10 cellular contexts compared by ENCODE assay signal in the genomic region with DNA sequence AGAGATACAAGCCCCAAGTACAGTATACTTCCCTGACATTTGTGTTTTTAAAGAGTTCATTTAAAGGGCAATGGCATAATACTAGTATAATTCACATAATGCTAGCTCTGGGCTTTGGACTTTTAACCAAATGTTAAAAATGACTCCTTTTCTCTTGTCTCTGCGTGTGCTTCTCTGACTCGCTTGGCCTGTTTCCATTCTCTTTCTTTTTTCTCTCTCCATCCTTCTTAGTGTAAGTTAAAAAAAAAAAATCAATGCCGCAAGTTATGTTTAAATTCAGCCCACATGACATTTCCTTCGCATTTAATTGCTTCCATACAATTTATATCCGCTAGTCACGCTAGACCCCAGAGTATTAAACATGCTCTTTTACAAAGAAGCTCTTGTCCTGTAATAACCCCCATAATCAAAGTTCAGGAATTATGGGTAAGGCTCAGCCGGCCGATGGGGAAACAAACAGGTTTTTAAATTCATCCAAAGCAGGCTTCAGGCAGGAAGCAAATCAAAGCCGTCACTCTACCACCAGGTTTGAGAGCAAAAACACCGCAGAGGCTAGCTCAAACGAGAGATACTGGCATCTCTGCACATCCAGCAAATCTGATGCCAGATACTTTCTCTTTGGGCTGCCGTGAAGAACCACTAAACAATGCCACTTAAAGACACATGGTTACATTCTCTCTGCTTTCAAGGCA. TPM values are rescaled to one million over a fixed set of nuclear protein-coding genes. Genes with fewer than 3 reads are reported as not detected.
DNase-seq lines count a peak whose midpoint lies in the region; TF ChIP-seq lines count a peak whose summit lies in the region.
"Had no signal": no experiment of that assay in that cellular context is flagged by ENCODE, and none has a peak within 500 bp of the region (broad histone marks: within the 10 kb centered on the region; RNA-seq: fewer than 3 reads in every experiment).

No MANE protein-coding gene starts in this region.

- H3K4me1 Mint-ChIP-seq in activated T-helper 2 cell treated with anti-CD3 and anti-CD28 coated beads, Interferon-gamma antibody, Interleukin-2, Interleukin-4, amounts not matched to agents 10 μg/mL and 5 μg/mL and 100 μg/mL, durations not matched to agents 14 hours and 24 hours and 36 hours (ENCODE audit: low read depth), result no peaks in the 10 kb centered on the region

- TF ChIP-seq POLR2A in vagina (IDR thresholded peaks at IDR 0.05), result no peak

- no peak for TF ChIP-seq CTCF in vagina (IDR thresholded peaks at IDR 0.05)

- intact Hi-C loops in vagina (cut with DNase I), result no loop called here
- intact Hi-C loops in activated T-helper 2 cell treated with anti-CD3 and anti-CD28 coated beads, Interferon-gamma antibody, Interleukin-2, Interleukin-4, amounts not matched to agents 10 μg/mL and 5 μg/mL and 100 μg/mL, durations not matched to agents 14 hours and 24 hours and 36 hours (cut with micrococcal nuclease), result no loop called here

- no peaks in the 10 kb centered on the region for H3K27me3 ChIP-seq in vagina
- H3K27me3 ChIP-seq: BLaER1 had no signal

- peak; percentile 6 for DNase-seq in NCI-H2107 treated with DMSO at 0.1 percent for 48 hours (lab: John Stamatoyannopoulos, UW; ENCODE audit: unreplicated experiment)
- DNase-seq in NCI-H2107 (lab: John Stamatoyannopoulos, UW), result no peak
- DNase-seq in epithelial cell of prostate (ENCODE audit: low read depth, low spot score), result no peak
- peak; percentile 15 for DNase-seq in mucosa of gallbladder (ENCODE audit: low spot score)
- DNase-seq in vagina (ENCODE audit: extremely low spot score in 2 of 2), result no peak
- DNase-seq in activated CD8-positive, alpha-beta memory T cell treated with anti-CD3 and anti-CD28 coated beads, Interleukin-2, amount 50 U/mL, for 48 hours, result no peak
- no peak for DNase-seq in activated T-helper 2 cell treated with anti-CD3 and anti-CD28 coated beads, Interferon-gamma antibody, Interleukin-2, Interleukin-4, amounts not matched to agents 10 μg/mL and 5 μg/mL and 100 μg/mL, durations not matched to agents 14 hours and 24 hours and 36 hours (ENCODE audit: low spot score)
- no peak for DNase-seq in activated naive CD4-positive, alpha-beta T cell treated with Interleukin-2 at 50 U/mL for 16 hours
- DNase-seq: T-helper 17 cell had no signal

- peak overlapping the region; percentile 16 to 20 for H3K4me3 ChIP-seq in vagina
- H3K4me3 ChIP-seq: BLaER1 had no signal

- H3K4me3 Mint-ChIP-seq in activated T-helper 2 cell treated with anti-CD3 and anti-CD28 coated beads, Interferon-gamma antibody, Interleukin-2, Interleukin-4, amounts not matched to agents 10 μg/mL and 5 μg/mL and 100 μg/mL, durations not matched to agents 14 hours and 24 hours and 36 hours (ENCODE audit: low read depth), result no peak overlapping the region
- H3K4me3 Mint-ChIP-seq: T-helper 17 cell had no signal

- no peaks in the 10 kb centered on the region for H3K9me3 ChIP-seq in vagina
- H3K9me3 ChIP-seq: BLaER1 had no signal

- no peaks in the 10 kb centered on the region for H3K9me3 Mint-ChIP-seq in activated T-helper 2 cell treated with anti-CD3 and anti-CD28 coated beads, Interferon-gamma antibody, Interleukin-2, Interleukin-4, amounts not matched to agents 10 μg/mL and 5 μg/mL and 100 μg/mL, durations not matched to agents 14 hours and 24 hours and 36 hours

- H3K4me1 ChIP-seq in vagina, result peaks cover 82% of the 10 kb centered on the region
- H3K4me1 ChIP-seq: BLaER1 had no signal

- H3K27ac Mint-ChIP-seq in activated T-helper 2 cell treated with anti-CD3 and anti-CD28 coated beads, Interferon-gamma antibody, Interleukin-2, Interleukin-4, amounts not matched to agents 10 μg/mL and 5 μg/mL and 100 μg/mL, durations not matched to agents 14 hours and 24 hours and 36 hours, result no peak overlapping the region
- H3K27ac Mint-ChIP-seq: T-helper 17 cell had no signal

- H3K27me3 Mint-ChIP-seq in activated T-helper 2 cell treated with anti-CD3 and anti-CD28 coated beads, Interferon-gamma antibody, Interleukin-2, Interleukin-4, amounts not matched to agents 10 μg/mL and 5 μg/mL and 100 μg/mL, durations not matched to agents 14 hours and 24 hours and 36 hours (ENCODE audit: low read depth), result peaks cover 33% of the 10 kb centered on the region

- H3K36me3 Mint-ChIP-seq in activated T-helper 2 cell treated with anti-CD3 and anti-CD28 coated beads, Interferon-gamma antibody, Interleukin-2, Interleukin-4, amounts not matched to agents 10 μg/mL and 5 μg/mL and 100 μg/mL, durations not matched to agents 14 hours and 24 hours and 36 hours (ENCODE audit: low read depth), result no peaks in the 10 kb centered on the region

- no peaks in the 10 kb centered on the region for H3K36me3 ChIP-seq in vagina
- H3K36me3 ChIP-seq: BLaER1 had no signal

- H3K27ac ChIP-seq in epithelial cell of prostate, result peak overlapping the region; percentile 5
- H3K27ac ChIP-seq in vagina, result peak overlapping the region; percentile 54
- H3K27ac ChIP-seq: BLaER1 had no signal

RNA-seq across cellular contexts. Expression of a gene that starts 19.3 kb away (rescaled TPM):
- total RNA-seq in mucosa of gallbladder (82.8 TPM), vagina (181 TPM)
- 2.6 TPM in 2 replicates for total RNA-seq in activated T-helper 2 cell treated with anti-CD3 and anti-CD28 coated beads, Interferon-gamma antibody, Interleukin-2, Interleukin-4, amounts not matched to agents 10 μg/mL and 5 μg/mL and 100 μg/mL, durations not matched to agents 14 hours and 24 hours and 36 hours

Comparison
In these comparisons a context has a peak if more than half of its experiments do, and no peak if none do; other contexts are left out.
1. DNase-seq: peak in NCI-H2107 treated with DMSO at 0.1 percent for 48 hours (single experiment) and mucosa of gallbladder (single experiment); none in NCI-H2107 (single experiment), epithelial cell of prostate (single experiment), vagina (0 of 2), activated CD8-positive, alpha-beta memory T cell treated with anti-CD3 and anti-CD28 coated beads, Interleukin-2, amount 50 U/mL, for 48 hours (single experiment), activated T-helper 2 cell treated with anti-CD3 and anti-CD28 coated beads, Interferon-gamma antibody, Interleukin-2, Interleukin-4, amounts not matched to agents 10 μg/mL and 5 μg/mL and 100 μg/mL, durations not matched to agents 14 hours and 24 hours and 36 hours (single experiment) and activated naive CD4-positive, alpha-beta T cell treated with Interleukin-2 at 50 U/mL for 16 hours (single experiment).
2. RNA of a gene that starts 19.3 kb away (total RNA-seq): 181 TPM in vagina (single experiment) and 82.8 TPM in mucosa of gallbladder (single experiment); 2.6 TPM in activated T-helper 2 cell treated with anti-CD3 and anti-CD28 coated beads, Interferon-gamma antibody, Interleukin-2, Interleukin-4, amounts not matched to agents 10 μg/mL and 5 μg/mL and 100 μg/mL, durations not matched to agents 14 hours and 24 hours and 36 hours; every median in the first group is over 10 times any median in the second.